In genomic region chr17:51640108-51640622, GRCh38 we compare ENCODE assay signal across 10 cellular contexts.
DNase-seq lines count a peak whose midpoint lies in the region; ATAC-seq, FAIRE-seq and TF ChIP-seq lines count a peak whose summit lies in the region.
"Had no signal": no experiment of that assay in that cellular context is flagged by ENCODE, and none has a peak within 500 bp of the region (broad histone marks: within the 10 kb centered on the region; RNA-seq: fewer than 3 reads in every experiment).

No MANE protein-coding gene starts in this region.

- no peaks in the 10 kb centered on the region for H3K9me3 ChIP-seq in left ventricle myocardium inferior (replicated peaks)
- no peaks in the 10 kb centered on the region for H3K9me3 ChIP-seq in H1 (ENCODE audit: insufficient read depth in 2 of 2, low read depth in 1 of 2, low read length in 1 of 2)
- H3K9me3 ChIP-seq in upper lobe of right lung = no peaks in the 10 kb centered on the region
- no peaks in the 10 kb centered on the region for H3K9me3 ChIP-seq in spleen
- H3K9me3 ChIP-seq: neutrophil had no signal

- ATAC-seq in Right ventricle myocardium inferior (no peak), upper lobe of right lung (no peak), GM21723 (IDR thresholded peaks at IDR 0.05; ENCODE audit: unreplicated experiment) (no peak)

- H3K36me3 ChIP-seq in left ventricle myocardium inferior = no peaks in the 10 kb centered on the region
- H3K36me3 ChIP-seq in H1 (ENCODE audit: control insufficient read depth in 2 of 4, insufficient read depth in 4 of 4, low read length in 3 of 4) = no peaks in the 10 kb centered on the region
- H3K36me3 ChIP-seq in upper lobe of right lung = no peaks in the 10 kb centered on the region
- no peaks in the 10 kb centered on the region for H3K36me3 ChIP-seq in spleen
- H3K36me3 ChIP-seq: neutrophil had no signal

- H3K14ac ChIP-seq in H1 (ENCODE audit: insufficient read length) = no peak overlapping the region

- H2BK20ac ChIP-seq in H1 (ENCODE audit: low read length) = no peak overlapping the region

- H2BK5ac ChIP-seq in H1 (ENCODE audit: low read depth, low read length) = no peak overlapping the region

- no peak overlapping the region for H4K5ac ChIP-seq in H1 (ENCODE audit: insufficient read length, low read depth, low read length)

- H2BK12ac ChIP-seq in H1 (ENCODE audit: low read depth, low read length) = no peak overlapping the region

- H3K56ac ChIP-seq in H1 (replicated peaks; ENCODE audit: insufficient read length, low read depth, low read length) = no peak overlapping the region

- TF ChIP-seq POLR2A in H1 (IDR thresholded peaks at IDR 0.05; ENCODE audit: control extremely low read depth in 1 of 2, low read depth in 2 of 2, low read length in 2 of 2) (no peak), spleen (IDR thresholded peaks at IDR 0.05) (no peak)

- H3K4me3 ChIP-seq in left ventricle myocardium inferior (no peak overlapping the region), H1 (ENCODE audit: extremely low read depth in 1 of 4, insufficient read depth in 2 of 4, low read depth in 3 of 4, low read length in 4 of 4) (no peak overlapping the region), upper lobe of right lung (no peak overlapping the region), spleen (no peak overlapping the region)

- no peak overlapping the region for H3K4ac ChIP-seq in H1 (replicated peaks; ENCODE audit: insufficient read length, low read depth, low read length)

- 61% methylated on average over 4 of the region's 4 CpGs; no CpG with 5 or more reads in 1 of the 2 experiments for WGBS in H1 (ENCODE audit: extremely low coverage in 1 of 2, insufficient coverage in 1 of 2, insufficient read length in 1 of 2, insufficient replicate concordance in 2 of 2, low coverage in 1 of 2, low lambda C conversion rate in 2 of 2, missing lambda C conversion rate in 1 of 2), 2 experiments
- WGBS in spleen, 5 donors = 41 to 51% (median 43%) methylated on average over 4 of the region's 4 CpGs

- H3K79me2 ChIP-seq in H1 (ENCODE audit: control insufficient read depth in 1 of 2, insufficient read depth in 2 of 2, low read length in 2 of 2) = no peaks in the 10 kb centered on the region

- no peak overlapping the region for H2AK5ac ChIP-seq in H1 (ENCODE audit: low read depth, low read length)

- CTCF ChIA-PET in H1 (lab: Charles Lee; ENCODE audit: partially characterized antibody) = interaction anchor here (0.6 to 4.0 kb wide), 35 partner anchors 8 to 343 kb away, joined by 3 to 32 read pairs (median 4); no protein-coding TSS in a partner anchor

- H3K18ac ChIP-seq in H1 (ENCODE audit: extremely low read depth, low read length) = no peak overlapping the region

- TF ChIP-seq RAD21 in H1 (IDR thresholded peaks at IDR 0.05 in 1 of 2, conservative IDR thresholded peaks at IDR 0.05 in 1 of 2; ENCODE audit: low read depth in 2 of 2, low read length in 2 of 2) = peak; percentile 63 to 73

- H3K79me1 ChIP-seq in H1 (ENCODE audit: low read depth, low read length) = no peaks in the 10 kb centered on the region

- TF ChIP-seq EP300 in H1 (IDR thresholded peaks at IDR 0.05; ENCODE audit: borderline replicate concordance in 1 of 2, low read depth in 2 of 2, low read length in 2 of 2) = no peak

- H2AFZ ChIP-seq in H1 (ENCODE audit: low read length) = no peak overlapping the region

- no peak overlapping the region for H3K9ac ChIP-seq in H1 (replicated peaks in 1 of 4; ENCODE audit: extremely low read depth in 1 of 4, low read depth in 3 of 4, low read length in 3 of 4)

- no peak overlapping the region for H4K8ac ChIP-seq in H1 (ENCODE audit: extremely low read depth, insufficient read depth, low read length)

- H3K27me3 ChIP-seq in left ventricle myocardium inferior (ENCODE audit: low read depth) (peaks cover 63% of the 10 kb centered on the region), H1 (replicated peaks in 1 of 4; ENCODE audit: control insufficient read depth in 3 of 4, extremely low read depth in 1 of 4, insufficient read depth in 3 of 4, low read length in 3 of 4) (no peaks in the 10 kb centered on the region), upper lobe of right lung (peaks cover 3% of the 10 kb centered on the region), spleen (replicated peaks in 1 of 7) (peaks cover 0 to 23% (median 0%) of the 10 kb centered on the region in 7 donors)

- peak; percentile 98 for FAIRE-seq in H1 (lab: Jason Lieb, UNC)

- no peak overlapping the region for H3K23ac ChIP-seq in H1 (ENCODE audit: insufficient read length)

- POLR2A ChIA-PET in H1 (lab: Charles Lee; ENCODE audit: partially characterized antibody) = interaction anchor here (0.8 kb wide), 1 partner anchor 341 kb away, joined by 3 read pairs; no protein-coding TSS in a partner anchor

- no peak overlapping the region for H3K4me2 ChIP-seq in H1 (ENCODE audit: insufficient read depth in 1 of 2, low read depth in 2 of 2, low read length in 2 of 2)

- peak; percentile 42 for TF ChIP-seq CTCF in left ventricle myocardium inferior (IDR thresholded peaks at IDR 0.05; ENCODE audit: borderline replicate concordance)
- TF ChIP-seq CTCF in H1 (IDR thresholded peaks at IDR 0.05; ENCODE audit: control extremely low read depth in 1 of 3, insufficient read depth in 1 of 3, low read depth in 1 of 3, low read length in 3 of 3) = peak; percentile 36 to 85 (median 75)
- peak; percentile 25 for TF ChIP-seq CTCF in upper lobe of right lung (IDR thresholded peaks at IDR 0.05)
- TF ChIP-seq CTCF in spleen (IDR thresholded peaks at IDR 0.05 in 8 of 11, conservative IDR thresholded peaks at IDR 0.05 in 3 of 11) = peak in 4 of 11 experiments; percentile 12 to 38 (median 20)

- intact Hi-C loops in left ventricle myocardium inferior (cut with micrococcal nuclease) = no loop called here
- intact Hi-C loops in Right ventricle myocardium inferior (cut with DNase I) = no loop called here
- intact Hi-C loops in upper lobe of right lung (cut with DNase I) = no loop called here
- intact Hi-C loops in spleen (cut with DNase I; ENCODE audit: low total_unique reads) = no loop called here

- H2BK120ac ChIP-seq in H1 (replicated peaks; ENCODE audit: low read depth, low read length) = no peak overlapping the region

- H4K91ac ChIP-seq in H1 (replicated peaks; ENCODE audit: insufficient read length, low read length) = no peak overlapping the region

- H3K27ac ChIP-seq in left ventricle myocardium inferior (replicated peaks) (no peak overlapping the region), H1 (ENCODE audit: low read depth, low read length) (no peak overlapping the region), upper lobe of right lung (no peak overlapping the region), spleen (no peak overlapping the region)
- H3K27ac ChIP-seq: neutrophil had no signal

- no peak overlapping the region for H2BK15ac ChIP-seq in H1 (ENCODE audit: low read length)

- H4K20me1 ChIP-seq in H1 (replicated peaks in 1 of 2; ENCODE audit: control insufficient read depth in 1 of 2, insufficient read depth in 2 of 2, low read length in 2 of 2) = no peaks in the 10 kb centered on the region

- no peaks in the 10 kb centered on the region for H3K23me2 ChIP-seq in H1 (ENCODE audit: low read depth, low read length)

- H3K4me1 ChIP-seq in left ventricle myocardium inferior = no peaks in the 10 kb centered on the region
- peaks cover 0 to 3% (median 1%) of the 10 kb centered on the region in 4 experiments; a peak in 2 of 7 replicates for H3K4me1 ChIP-seq in H1 (replicated peaks in 1 of 4; ENCODE audit: control insufficient read depth in 3 of 4, insufficient read depth in 4 of 4, low read length in 3 of 4)
- no peaks in the 10 kb centered on the region for H3K4me1 ChIP-seq in upper lobe of right lung
- no peaks in the 10 kb centered on the region for H3K4me1 ChIP-seq in spleen

- no peak for DNase-seq in left ventricle myocardium inferior
- no peak for DNase-seq in Right ventricle myocardium inferior (ENCODE audit: missing footprints)
- peak; percentile 35 for DNase-seq in NCI-H1694 treated with DMSO at 0.1 percent for 48 hours (lab: John Stamatoyannopoulos, UW)
- peak in 1 of 2 experiments; percentile 65 for DNase-seq in H1 (ENCODE audit: low read depth in 1 of 2, low spot score in 2 of 2)
- no peak for DNase-seq in upper lobe of right lung
- DNase-seq in NCI-H2171 (lab: John Stamatoyannopoulos, UW) = no peak
- no peak for DNase-seq in spleen
- DNase-seq: GF-D8 had no signal

TF ChIP-seq in H1, 55 proteins besides CTCF, POLR2A, EP300 and RAD21:
- TF ChIP-seq, protein P1, sequence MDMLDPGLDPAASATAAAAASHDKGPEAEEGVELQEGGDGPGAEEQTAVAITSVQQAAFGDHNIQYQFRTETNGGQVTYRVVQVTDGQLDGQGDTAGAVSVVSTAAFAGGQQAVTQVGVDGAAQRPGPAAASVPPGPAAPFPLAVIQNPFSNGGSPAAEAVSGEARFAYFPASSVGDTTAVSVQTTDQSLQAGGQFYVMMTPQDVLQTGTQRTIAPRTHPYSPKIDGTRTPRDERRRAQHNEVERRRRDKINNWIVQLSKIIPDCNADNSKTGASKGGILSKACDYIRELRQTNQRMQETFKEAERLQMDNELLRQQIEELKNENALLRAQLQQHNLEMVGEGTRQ (IDR thresholded peaks at IDR 0.05; ENCODE audit: low read length) = no peak
- TF ChIP-seq BACH1 (IDR thresholded peaks at IDR 0.05; ENCODE audit: low read length) = peak; percentile 83
- 0 out of 2 replicates have a peak, but pooled peaks have one; percentile 5 for TF ChIP-seq MAFK (IDR thresholded peaks at IDR 0.05; ENCODE audit: low read depth, low read length)
- peak; percentile 37; the same call in 1 of the 2 replicates for TF ChIP-seq YY1 (IDR thresholded peaks at IDR 0.05; ENCODE audit: low read depth, low read length)
- TF ChIP-seq, protein P2, sequence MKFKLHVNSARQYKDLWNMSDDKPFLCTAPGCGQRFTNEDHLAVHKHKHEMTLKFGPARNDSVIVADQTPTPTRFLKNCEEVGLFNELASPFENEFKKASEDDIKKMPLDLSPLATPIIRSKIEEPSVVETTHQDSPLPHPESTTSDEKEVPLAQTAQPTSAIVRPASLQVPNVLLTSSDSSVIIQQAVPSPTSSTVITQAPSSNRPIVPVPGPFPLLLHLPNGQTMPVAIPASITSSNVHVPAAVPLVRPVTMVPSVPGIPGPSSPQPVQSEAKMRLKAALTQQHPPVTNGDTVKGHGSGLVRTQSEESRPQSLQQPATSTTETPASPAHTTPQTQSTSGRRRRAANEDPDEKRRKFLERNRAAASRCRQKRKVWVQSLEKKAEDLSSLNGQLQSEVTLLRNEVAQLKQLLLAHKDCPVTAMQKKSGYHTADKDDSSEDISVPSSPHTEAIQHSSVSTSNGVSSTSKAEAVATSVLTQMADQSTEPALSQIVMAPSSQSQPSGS (IDR thresholded peaks at IDR 0.05; ENCODE audit: low read length) = peak; percentile 92
